Comparison of ENCODE assay signal across 8 cellular contexts in the genomic region with DNA sequence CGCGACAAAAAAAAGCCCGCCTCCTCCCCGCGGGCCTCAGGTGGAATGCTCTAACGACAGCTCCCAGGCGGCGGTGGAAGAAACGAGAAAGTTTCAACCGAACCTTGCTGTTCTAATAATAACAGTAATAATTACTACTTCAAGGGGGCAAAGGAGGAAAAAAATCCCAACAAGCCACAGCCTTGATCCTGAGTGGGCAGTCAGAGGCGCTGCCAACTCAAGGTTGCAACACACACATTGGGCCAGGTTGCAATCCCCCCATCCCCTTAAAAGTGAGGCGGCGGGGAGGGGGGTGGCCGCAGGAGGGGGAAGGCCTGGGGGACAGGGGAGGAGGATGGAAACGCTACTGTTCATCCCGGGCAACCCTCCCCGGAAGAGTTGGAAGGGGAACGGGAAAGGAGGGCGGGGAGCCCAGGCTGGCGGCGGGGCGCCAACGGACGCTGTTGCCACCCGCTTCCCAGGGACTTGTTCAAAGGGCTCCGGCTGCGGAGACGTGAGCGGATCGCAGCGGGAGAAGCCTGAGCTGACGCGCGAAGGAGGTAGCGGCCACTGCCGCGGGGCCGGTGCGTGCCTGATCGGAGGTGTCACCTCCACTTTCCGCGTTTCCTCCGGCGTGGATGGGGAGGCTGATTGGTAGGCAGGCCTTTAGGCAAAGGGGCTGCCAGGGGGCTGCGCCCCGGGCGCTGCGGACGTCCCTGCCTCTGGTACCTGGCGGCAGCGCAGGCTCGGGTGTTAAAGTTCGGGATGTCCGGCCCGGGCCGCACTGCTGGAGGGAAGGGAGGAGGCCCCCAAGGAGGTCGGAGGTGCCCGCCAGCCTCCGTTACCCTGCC. TPM values are rescaled to one million over a fixed set of nuclear protein-coding genes. Genes with fewer than 3 reads are reported as not detected.
DNase-seq lines count a peak whose midpoint lies in the region; ATAC-seq and TF ChIP-seq lines count a peak whose summit lies in the region.

No MANE protein-coding gene starts in this region.

- H3K9me3 ChIP-seq in SU-DHL-6 (ENCODE audit: insufficient read depth, low read length) (no peaks in the 10 kb centered on the region), uterus (no peaks in the 10 kb centered on the region)

- ATAC-seq in left ventricle myocardium superior (peak; percentile 18), GM18519 (IDR thresholded peaks at IDR 0.05; ENCODE audit: low FRiP score, unreplicated experiment) (no peak)

- DNase-seq in HL-60 (ENCODE audit: low read depth in 1 of 2, low spot score in 1 of 2) (peak; percentile 38 to 55), amygdala (lab: John Stamatoyannopoulos, UW) (peak in 49 of 56 donors; percentile 6 to 79 (median 59)), left ventricle myocardium superior (peak; percentile 77), posterior cingulate gyrus (peak; percentile 47 to 94 (median 60)), uterus (peak; percentile 48 to 60)

- H3K4me2 ChIP-seq in SU-DHL-6 (ENCODE audit: low read depth, low read length, poor library complexity, severe bottlenecking) = peak overlapping the region; percentile 94

- H4K20me1 ChIP-seq in SU-DHL-6 (ENCODE audit: low read depth, low read length) = peaks cover 25% of the 10 kb centered on the region

- H2AFZ ChIP-seq in SU-DHL-6 (ENCODE audit: low read depth, low read length, severe bottlenecking) = peak overlapping the region; percentile 92

- H3K27me3 ChIP-seq in HL-60 (ENCODE audit: insufficient read depth, poor library complexity, severe bottlenecking) (no peaks in the 10 kb centered on the region), SU-DHL-6 (ENCODE audit: low read length) (no peaks in the 10 kb centered on the region), uterus (no peaks in the 10 kb centered on the region)

- peaks cover 0 to 4% of the 10 kb centered on the region in 2 donors for H3K4me1 ChIP-seq in uterus

- intact Hi-C loops in left ventricle myocardium superior (cut with micrococcal nuclease) = no loop called here
- intact Hi-C loops in posterior cingulate gyrus (cut with DNase I) = loop anchor here (5.0 to 10.0 kb wide), 2 partner anchors 37 to 619 kb away; no protein-coding TSS in a partner anchor
- intact Hi-C loops in uterus (cut with DNase I; ENCODE audit: low total_unique reads) = no loop called here

- H3K4me3 ChIP-seq in GM12875 (ENCODE audit: low read depth, low read length) = peak overlapping the region; percentile 97
- peak overlapping the region; percentile 71 for H3K4me3 ChIP-seq in HL-60 (replicated peaks; ENCODE audit: insufficient read depth, low read length)
- H3K4me3 ChIP-seq in SU-DHL-6 (ENCODE audit: insufficient read depth, low read length, poor library complexity, severe bottlenecking) = peak overlapping the region; percentile 84
- peak overlapping the region; percentile 86 to 87 for H3K4me3 ChIP-seq in uterus

- no peaks in the 10 kb centered on the region for H3K79me2 ChIP-seq in SU-DHL-6 (ENCODE audit: insufficient read depth, low read length)

- 0 out of 2 replicates have a peak, but pooled peaks cover 8% of the 10 kb centered on the region for H3F3A ChIP-seq in SU-DHL-6 (ENCODE audit: insufficient read depth)

- TF ChIP-seq CTCF in GM12875 (IDR thresholded peaks at IDR 0.05; ENCODE audit: borderline replicate concordance, insufficient read depth, low read depth, low read length) = no peak
- TF ChIP-seq CTCF in HL-60 (IDR thresholded peaks at IDR 0.05; ENCODE audit: insufficient read depth, low read length) = no peak
- TF ChIP-seq CTCF in SU-DHL-6 (IDR thresholded peaks at IDR 0.05; ENCODE audit: insufficient read depth, low read length, poor library complexity, severe bottlenecking) = no peak
- TF ChIP-seq CTCF in uterus (IDR thresholded peaks at IDR 0.05) = no peak

- peak overlapping the region; percentile 98 for H3K27ac ChIP-seq in HL-60 (replicated peaks)
- peak overlapping the region; percentile 57 for H3K27ac ChIP-seq in SU-DHL-6 (ENCODE audit: low read depth, low read length)
- peak overlapping the region; percentile 91 to 97 for H3K27ac ChIP-seq in uterus

- TF ChIP-seq POLR2A in uterus (IDR thresholded peaks at IDR 0.05) = no peak

- peak overlapping the region; percentile 72 for H3K9ac ChIP-seq in SU-DHL-6 (ENCODE audit: low read length)

- H3K9me2 ChIP-seq in SU-DHL-6 (replicated peaks; ENCODE audit: insufficient read depth, low read length) = no peaks in the 10 kb centered on the region

- H3K36me3 ChIP-seq in SU-DHL-6 (ENCODE audit: low read length) (no peaks in the 10 kb centered on the region), uterus (no peaks in the 10 kb centered on the region)

RNA-seq across cellular contexts. Expression of gene SMARCA2, which starts 0.6 kb away (rescaled TPM):
- total RNA-seq in left ventricle myocardium superior (111 TPM), uterus (100 to 1,000 TPM in 3 of 4 donors, 10 to 100 TPM in 1; 51.7 to 251 (median 214) TPM)
